In the genomic region with DNA sequence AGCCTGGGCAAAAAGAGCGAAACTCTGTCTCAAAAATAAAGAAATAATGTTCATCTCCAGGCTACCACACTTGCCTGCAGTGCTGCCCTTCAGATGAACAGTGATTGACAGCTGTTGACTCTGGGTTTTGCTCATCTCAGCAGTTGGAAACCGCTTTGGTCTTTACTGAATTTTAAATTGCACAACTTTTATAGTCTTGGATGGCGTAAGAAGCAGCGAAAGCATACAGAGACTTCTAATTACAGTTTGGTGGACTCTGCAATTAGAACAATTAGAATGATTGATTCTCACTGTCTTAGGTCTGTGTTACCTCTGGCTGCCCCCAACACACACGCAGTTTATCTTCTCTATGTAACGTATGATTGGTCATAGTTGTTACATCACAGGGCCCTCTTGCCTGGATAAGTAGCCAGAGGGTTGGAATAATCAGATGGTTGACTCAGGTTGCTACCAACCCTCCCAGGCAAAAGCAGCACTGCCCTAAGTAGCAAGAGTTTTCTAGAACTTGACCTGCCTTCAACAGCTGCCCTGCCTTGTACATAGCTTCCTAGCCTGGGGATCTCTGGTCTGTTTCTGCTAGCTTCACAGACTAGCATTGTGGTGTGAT, we compare ENCODE assay signal across 15 cellular contexts. TPM values are rescaled to one million over a fixed set of nuclear protein-coding genes. Genes with fewer than 3 reads are reported as not detected.
DNase-seq lines count a peak whose midpoint lies in the region; ATAC-seq and TF ChIP-seq lines count a peak whose summit lies in the region.
"Had no signal": no experiment of that assay in that cellular context is flagged by ENCODE, and none has a peak within 500 bp of the region (broad histone marks: within the 10 kb centered on the region; RNA-seq: fewer than 3 reads in every experiment).

No MANE protein-coding gene starts in this region.

- TF ChIP-seq CTCF in neutrophil (IDR thresholded peaks at IDR 0.05) (no peak), right atrium auricular region (IDR thresholded peaks at IDR 0.05) (no peak)

- peaks cover 71% of the 10 kb centered on the region for H3K4me1 Mint-ChIP-seq in activated T-cell treated with anti-CD3 and anti-CD28 coated beads, Interleukin-2, amount 50 U/mL, for 24 hours (ENCODE audit: low read depth)

- peak overlapping the region; percentile 97 for H3K4me3 Mint-ChIP-seq in activated T-cell treated with anti-CD3 and anti-CD28 coated beads, Interleukin-2, amount 50 U/mL, for 24 hours

- H3K4me3 ChIP-seq in neutrophil (ENCODE audit: low read depth in 1 of 2, low read length in 1 of 2): peak overlapping the region in 1 of 2 experiments; percentile 2
- no peak overlapping the region for H3K4me3 ChIP-seq in right atrium auricular region
- H3K4me3 ChIP-seq: uterus had no signal

- H3K36me3 ChIP-seq in neutrophil (no peaks in the 10 kb centered on the region), right atrium auricular region (peaks cover 8% of the 10 kb centered on the region)
- H3K36me3 ChIP-seq: uterus had no signal

- no peaks in the 10 kb centered on the region for H3K27me3 ChIP-seq in neutrophil
- no peaks in the 10 kb centered on the region for H3K27me3 ChIP-seq in right atrium auricular region
- H3K27me3 ChIP-seq: uterus had no signal

- no peaks in the 10 kb centered on the region for H3K27me3 Mint-ChIP-seq in activated T-cell treated with anti-CD3 and anti-CD28 coated beads, Interleukin-2, amount 50 U/mL, for 24 hours

- H3K27ac Mint-ChIP-seq in activated T-cell treated with anti-CD3 and anti-CD28 coated beads, Interleukin-2, amount 50 U/mL, for 24 hours: peak overlapping the region; percentile 90

- no peaks in the 10 kb centered on the region for H3K9me3 Mint-ChIP-seq in activated T-cell treated with anti-CD3 and anti-CD28 coated beads, Interleukin-2, amount 50 U/mL, for 24 hours

- ATAC-seq in GM21528 (IDR thresholded peaks at IDR 0.05; ENCODE audit: low FRiP score, unreplicated experiment): no peak

- H3K27ac ChIP-seq in neutrophil (peak overlapping the region; percentile 94), right atrium auricular region (no peak overlapping the region)
- H3K27ac ChIP-seq: epithelial cell of prostate, uterus had no signal

- peaks cover 67% of the 10 kb centered on the region for H3K36me3 Mint-ChIP-seq in activated T-cell treated with anti-CD3 and anti-CD28 coated beads, Interleukin-2, amount 50 U/mL, for 24 hours (ENCODE audit: low read depth)

- H3K4me1 ChIP-seq in neutrophil (ENCODE audit: control insufficient read depth in 1 of 2, insufficient read depth in 1 of 2, low read depth in 1 of 2, low read length in 1 of 2) (peaks cover 64 to 66% of the 10 kb centered on the region in 2 experiments), right atrium auricular region (peaks cover 0 to 40% of the 10 kb centered on the region in 2 donors)

- DNase-seq in activated T-cell treated with anti-CD3 and anti-CD28 coated beads, Interleukin-2, amount 50 U/mL, for 24 hours: no peak
- no peak for DNase-seq in activated T-cell treated with anti-CD3 and anti-CD28 coated beads, Interleukin-2, amount 50 U/mL, for 48 hours
- DNase-seq in NOMO-1 (lab: John Stamatoyannopoulos, UW; ENCODE audit: unreplicated experiment in 2 of 2) (peak; percentile 85 to 97), amniotic epithelial cell (ENCODE audit: low read depth) (peak; percentile 81), NCI-H1048 (lab: John Stamatoyannopoulos, UW) (no peak), right atrium auricular region (ENCODE audit: low spot score) (no peak)
- DNase-seq: ACHN; hypothalamus; NCI-H2029; NK-92 treated with Interleukin-12 subunit alpha and Interleukin-12 subunit beta, amount 100 ng/mL, for 24 hours; stimulated activated CD8-positive, alpha-beta memory T cell treated with anti-CD3 and anti-CD28 coated beads, Interleukin-4, amount 100 ng/mL, for 48 hours; uterus had no signal

- H3K9me3 ChIP-seq in neutrophil: no peaks in the 10 kb centered on the region
- H3K9me3 ChIP-seq in right atrium auricular region: no peaks in the 10 kb centered on the region
- H3K9me3 ChIP-seq: uterus had no signal

RNA-seq across cellular contexts. Expression of a gene that starts 1.8 kb away (rescaled TPM):
- 10 to 100 TPM; 16.2 to 18.7 TPM for total RNA-seq in right atrium auricular region

RNA-seq across cellular contexts. Expression of a gene that starts 29.6 kb away (rescaled TPM):
- 10 to 100 TPM; 20.2 to 30.9 TPM for total RNA-seq in right atrium auricular region

RNA-seq across cellular contexts. Expression of a gene that starts 40.9 kb away (rescaled TPM):
- total RNA-seq in right atrium auricular region: under 1 TPM; 0.89 to 0.90 TPM

Comparison
In these comparisons a context has a peak if more than half of its experiments do, and no peak if none do; other contexts are left out.
1. DNase-seq: peak in NOMO-1 (2 of 2) and amniotic epithelial cell (single experiment); none in activated T-cell treated with anti-CD3 and anti-CD28 coated beads, Interleukin-2, amount 50 U/mL, for 24 hours (single experiment), activated T-cell treated with anti-CD3 and anti-CD28 coated beads, Interleukin-2, amount 50 U/mL, for 48 hours (0 of 2), NCI-H1048 (single experiment) and right atrium auricular region (single experiment).